ENCODE assay signal across 10 cellular contexts in the genomic region with DNA sequence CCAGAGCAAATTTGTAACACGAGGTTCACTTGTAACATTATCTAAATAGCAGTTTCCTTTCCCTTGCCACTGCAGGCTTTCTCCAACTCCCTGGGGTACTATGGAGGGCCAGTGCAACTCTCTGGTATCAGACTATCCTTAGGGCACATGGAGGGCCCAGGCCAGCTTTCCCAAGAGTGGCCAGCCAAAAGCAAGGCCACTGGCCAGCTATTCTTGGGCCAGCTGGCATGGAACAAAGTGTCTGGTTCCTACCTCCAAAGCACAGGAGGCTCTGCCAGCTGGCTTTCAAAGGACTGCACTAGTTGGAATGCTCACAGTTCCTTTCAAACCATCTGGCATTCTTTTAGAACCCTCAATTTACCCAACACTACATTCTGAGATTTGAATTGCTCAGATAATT. TPM values are rescaled to one million over a fixed set of nuclear protein-coding genes. Genes with fewer than 3 reads are reported as not detected.
DNase-seq lines count a peak whose midpoint lies in the region; ATAC-seq and TF ChIP-seq lines count a peak whose summit lies in the region.
"Had no signal": no experiment of that assay in that cellular context is flagged by ENCODE, and none has a peak within 500 bp of the region (broad histone marks: within the 10 kb centered on the region; RNA-seq: fewer than 3 reads in every experiment).

No MANE protein-coding gene starts in this region.

- intact Hi-C loops in left colon (cut with DNase I, micrococcal nuclease) = loop anchor here in 1 of 2 donors (10.0 kb wide), 1 partner anchor 112 kb away; no protein-coding TSS in a partner anchor

- H3K27me3 Mint-ChIP-seq in HFFc6 (ENCODE audit: insufficient read depth) = no peaks in the 10 kb centered on the region

- peaks cover 15% of the 10 kb centered on the region for H3K36me3 Mint-ChIP-seq in HFFc6 (ENCODE audit: low read depth)

- ATAC-seq in left colon (no peak), GM21423 (IDR thresholded peaks at IDR 0.05; ENCODE audit: unreplicated experiment) (no peak), GM18498 (IDR thresholded peaks at IDR 0.05; ENCODE audit: unreplicated experiment) (no peak)

- no peak overlapping the region for H3K27ac ChIP-seq in substantia nigra (ENCODE audit: low read depth, low read length, poor library complexity, severe bottlenecking)

- DNase-seq in HFFc6 (no peak), astrocyte of the hippocampus (ENCODE audit: low read depth, low spot score) (peak; percentile 84), hypothalamus (lab: John Stamatoyannopoulos, UW) (peak in 35 of 51 donors; percentile 9 to 83 (median 49)), substantia nigra (lab: John Stamatoyannopoulos, UW) (peak in 37 of 49 donors; percentile 9 to 84 (median 42)), left colon (no peak), islet precursor cell (no peak)
- DNase-seq: effector CD4-positive, alpha-beta T cell; NCI-H226 had no signal

- no peak overlapping the region for H3K4me3 Mint-ChIP-seq in HFFc6

- no peaks in the 10 kb centered on the region for H3K9me3 Mint-ChIP-seq in HFFc6

- TF ChIP-seq CTCF in HFFc6 (IDR thresholded peaks at IDR 0.05) = no peak

- H3K27ac Mint-ChIP-seq in HFFc6 = peak overlapping the region; percentile 27; the same call in 1 of the 2 replicates

- H3K4me1 Mint-ChIP-seq in HFFc6 (ENCODE audit: low read depth) = peaks cover 39% of the 10 kb centered on the region

RNA-seq across cellular contexts. Expression of a gene that starts 8.7 kb away (rescaled TPM):
- total RNA-seq in HFFc6 (2021; fragmentation: NEBNext Ultra II Directional; extraction: Animal tissue kit (Norgen Biotek cat#: 25700)) = 10 to 100 TPM; 21.3 to 26.6 (median 24.7) TPM
- 1 to 10 TPM; 2.9 to 5.6 TPM for total RNA-seq in left colon

Comparison
In these comparisons a context has a peak if more than half of its experiments do, and no peak if none do; other contexts are left out.
1. DNase-seq: peak in astrocyte of the hippocampus (single experiment), hypothalamus (35 of 51) and substantia nigra (37 of 49); none in HFFc6 (single experiment), left colon (0 of 2) and islet precursor cell (single experiment).